Comparison of ENCODE assay signal across 23 cellular contexts in genomic region chr2:41167014-41167413, GRCh38.
"Had no signal": no experiment of that assay in that cellular context is flagged by ENCODE, and none has a peak within 500 bp of the region (broad histone marks: within the 10 kb centered on the region; RNA-seq: fewer than 3 reads in every experiment).

No MANE protein-coding gene starts in this region.

- H3K4me3 ChIP-seq: gastroesophageal sphincter, hepatocyte, left ventricle myocardium inferior, lung, stomach, thyroid gland, upper lobe of right lung had no signal

- H3K27ac ChIP-seq: gastroesophageal sphincter, hepatocyte, left ventricle myocardium inferior, stomach, thyroid gland, upper lobe of right lung had no signal

- H3K9me3 ChIP-seq: gastroesophageal sphincter, left ventricle myocardium inferior, stomach, thyroid gland, upper lobe of right lung had no signal

- H3K27me3 ChIP-seq: gastroesophageal sphincter, hepatocyte, stomach, thyroid gland, upper lobe of right lung had no signal

- DNase-seq: activated CD4-positive, alpha-beta T cell treated with anti-CD3 and anti-CD28 coated beads, Interleukin-2, amount 10 ng/mL, durations not matched to agents 7 days and 5 days; activated CD8-positive, alpha-beta T cell treated with anti-CD3 and anti-CD28 coated beads for 36 hours; activated naive CD8-positive, alpha-beta T cell treated with anti-CD3 and anti-CD28 coated beads, Interleukin-2, amount 50 U/mL, for 24 hours; activated T-cell treated with anti-CD3 and anti-CD28 coated beads, Interleukin-2, amount 50 U/mL, for 4 hours; amygdala; caudate nucleus; cortex of kidney; effector memory CD8-positive, alpha-beta T cell; left ventricle myocardium inferior; naive B cell; right cardiac atrium; stimulated activated CD4-positive, alpha-beta T cell treated with anti-CD3 and anti-CD28 coated beads, Interleukin-15, amount 100 ng/mL, for 24 hours; stimulated activated CD4-positive, alpha-beta T cell treated with anti-CD3 and anti-CD28 coated beads, Interleukin-2, amount 100 ng/mL, for 24 hours; stimulated activated naive B cell treated with anti-CD40 and anti-IgM and Interleukin-4, amounts not matched to agents 10 μg/mL and 1 μg/mL and 100 μg/mL, for 72 hours; stomach; T-helper 1 cell; thyroid gland; upper lobe of right lung had no signal

- H3K4me1 ChIP-seq: left ventricle myocardium inferior, thyroid gland, upper lobe of right lung had no signal

- H3K36me3 ChIP-seq: gastroesophageal sphincter, left ventricle myocardium inferior, stomach, thyroid gland, upper lobe of right lung had no signal

- ATAC-seq: activated CD4-positive, CD25-positive, alpha-beta regulatory T cell treated with anti-CD3 and anti-CD28 coated beads, Interleukin-2, amount 50 U/mL, for 24 hours; activated CD8-positive, alpha-beta T cell treated with anti-CD3 and anti-CD28 coated beads for 36 hours; activated naive CD8-positive, alpha-beta T cell treated with anti-CD3 and anti-CD28 coated beads, Interleukin-2, amount 50 U/mL, for 24 hours; activated T-cell treated with anti-CD3 and anti-CD28 coated beads, Interleukin-2, amount 50 U/mL, for 4 hours; activated T-helper 17 cell treated with anti-CD3 and anti-CD28 coated beads, Interleukin-2, amount 50 U/mL, for 72 hours; effector memory CD8-positive, alpha-beta T cell; gastroesophageal sphincter; right cardiac atrium; stimulated activated naive B cell treated with anti-CD40 and anti-IgM and Interleukin-4, amounts not matched to agents 10 μg/mL and 1 μg/mL and 100 μg/mL, for 72 hours; upper lobe of right lung had no signal
